27 cellular contexts compared by ENCODE assay signal in the genomic region with DNA sequence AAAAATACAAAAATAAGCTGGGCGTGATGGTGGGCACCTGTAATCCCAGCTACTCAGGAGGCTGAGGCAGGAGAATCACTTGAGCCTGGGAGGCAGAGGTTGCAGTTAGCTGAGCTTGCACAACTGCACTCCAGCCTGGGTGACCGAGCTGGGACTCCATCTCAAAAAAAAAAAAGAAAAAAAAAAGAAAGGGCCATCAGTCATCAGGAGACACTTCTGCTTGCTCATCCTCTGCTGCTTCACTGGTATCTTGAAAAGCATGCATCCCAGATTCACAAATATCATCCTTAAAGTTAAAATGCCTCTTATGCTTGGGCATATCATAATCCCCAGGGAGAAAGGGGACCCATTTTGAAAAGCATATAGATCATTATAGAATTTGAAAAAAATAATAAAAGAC.
"Had no signal": no experiment of that assay in that cellular context is flagged by ENCODE, and none has a peak within 500 bp of the region (broad histone marks: within the 10 kb centered on the region; RNA-seq: fewer than 3 reads in every experiment).

No MANE protein-coding gene starts in this region.

- H3K9me3 ChIP-seq: stomach, suprapubic skin, testis, thoracic aorta, thyroid gland, tibial artery, tibial nerve, transverse colon, upper lobe of left lung, upper lobe of right lung, uterus, vagina had no signal

- DNase-seq: stimulated activated CD4-positive, alpha-beta T cell treated with anti-CD3 and anti-CD28 coated beads, Interleukin-2, amount 100 ng/mL, for 48 hours; stimulated activated CD4-positive, alpha-beta T cell treated with anti-CD3 and anti-CD28 coated beads, Interleukin-4, amount 100 ng/mL, for 1 hour; stimulated activated CD4-positive, alpha-beta T cell treated with anti-CD3 and anti-CD28 coated beads, Interleukin-4, amount 100 ng/mL, for 24 hours; stimulated activated CD4-positive, alpha-beta T cell treated with anti-CD3 and anti-CD28 coated beads, Interleukin-4, amount 100 ng/mL, for 4 hours; stimulated activated CD8-positive, alpha-beta memory T cell treated with anti-CD3 and anti-CD28 coated beads, Interleukin-4, amount 100 ng/mL, for 48 hours; stimulated activated naive B cell treated with anti-CD40 and anti-IgM and Interleukin-4, amounts not matched to agents 10 μg/mL and 1 μg/mL and 100 μg/mL, for 72 hours; stimulated activated naive CD4-positive, alpha-beta T cell; stimulated activated naive CD4-positive, alpha-beta T cell treated with Interleukin-2 at 50 U/mL for 16 hours; stimulated activated naive CD8-positive, alpha-beta T cell treated with anti-CD3 and anti-CD28 coated beads, Interleukin-15, amount 100 ng/mL, for 72 hours; stimulated activated naive CD8-positive, alpha-beta T cell treated with anti-CD3 and anti-CD28 coated beads, Interleukin-15, Interleukin-2, amounts not matched to agents 100 U/mL and 50 U/mL, for 24 hours; stomach; substantia nigra; testis; thyroid gland; tibial artery; transverse colon; trophoblast cell; upper lobe of left lung; upper lobe of right lung; uterus had no signal

- H3K4me3 ChIP-seq: stomach, suprapubic skin, testis, thoracic aorta, thyroid gland, tibial artery, tibial nerve, transverse colon, upper lobe of left lung, upper lobe of right lung, uterus, vagina had no signal

- ATAC-seq: stimulated activated effector memory CD8-positive, alpha-beta T cell treated with anti-CD3 and anti-CD28 coated beads, Interleukin-12 subunit alpha, Interleukin-12 subunit beta, amount 100 ng/mL, for 72 hours; stimulated activated memory B cell treated with anti-CD40 and anti-IgM and Interleukin-4, amounts not matched to agents 10 μg/mL and 1 μg/mL and 100 μg/mL, for 72 hours; stimulated activated naive B cell treated with anti-CD40 and anti-IgM and Interleukin-4, amounts not matched to agents 10 μg/mL and 1 μg/mL and 100 μg/mL, for 72 hours; stimulated activated naive CD8-positive, alpha-beta T cell treated with anti-CD3 and anti-CD28 coated beads, Interleukin-15, amount 100 ng/mL, for 72 hours; stimulated activated naive CD8-positive, alpha-beta T cell treated with anti-CD3 and anti-CD28 coated beads, Interleukin-15, Interleukin-2, amounts not matched to agents 100 U/mL and 50 U/mL, for 24 hours; upper lobe of right lung had no signal

- H3K4me1 ChIP-seq: suprapubic skin, transverse colon, upper lobe of left lung, upper lobe of right lung had no signal

- H3K36me3 ChIP-seq: stomach, suprapubic skin, thoracic aorta, thyroid gland, tibial artery, transverse colon, upper lobe of left lung, upper lobe of right lung, uterus, vagina had no signal

- FAIRE-seq: urothelium cell line had no signal

- H3K27ac ChIP-seq: stomach, suprapubic skin, testis, thoracic aorta, thyroid gland, tibial artery, tibial nerve, transverse colon, upper lobe of left lung, upper lobe of right lung, uterus, vagina had no signal

- H3K27me3 ChIP-seq: stomach, suprapubic skin, testis, thyroid gland, tibial artery, tibial nerve, transverse colon, upper lobe of left lung, upper lobe of right lung, uterus, vagina had no signal
